In the genomic region with DNA sequence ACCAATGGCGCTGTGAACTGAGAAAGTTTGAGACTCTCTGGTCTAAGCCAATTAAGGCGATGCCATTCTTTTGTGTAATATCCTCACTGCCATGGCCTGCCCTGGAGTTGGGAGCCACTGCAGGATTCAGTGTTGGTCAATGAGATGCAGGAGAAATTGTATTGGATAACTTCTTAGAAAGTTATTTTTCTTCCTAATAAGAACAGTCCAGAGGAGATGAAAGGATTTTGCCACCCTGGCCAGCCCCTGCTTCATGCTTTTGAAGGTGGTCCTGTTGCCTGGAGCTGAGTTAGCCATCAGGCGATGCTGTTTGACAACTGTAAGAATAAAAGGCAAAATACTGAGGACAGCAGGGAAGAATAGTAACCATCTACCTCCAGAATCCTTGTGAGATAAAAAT, we compare ENCODE assay signal across 20 cellular contexts. TPM values are rescaled to one million over a fixed set of nuclear protein-coding genes. Genes with fewer than 3 reads are reported as not detected.
DNase-seq lines count a peak whose midpoint lies in the region; ATAC-seq and TF ChIP-seq lines count a peak whose summit lies in the region.
"Had no signal": no experiment of that assay in that cellular context is flagged by ENCODE, and none has a peak within 500 bp of the region (broad histone marks: within the 10 kb centered on the region; RNA-seq: fewer than 3 reads in every experiment).

No MANE protein-coding gene starts in this region.

- ATAC-seq in Right ventricle myocardium inferior (no peak), heart left ventricle (no peak)
- ATAC-seq in stimulated activated naive CD8-positive, alpha-beta T cell treated with anti-CD3 and anti-CD28 coated beads, Interleukin-15, Interleukin-2, amounts not matched to agents 100 U/mL and 50 U/mL, for 24 hours = no peak
- ATAC-seq: CD8-positive, alpha-beta T cell had no signal

- no peak for TF ChIP-seq CTCF in heart left ventricle (IDR thresholded peaks at IDR 0.05)

- H3K9me3 ChIP-seq in heart left ventricle = no peaks in the 10 kb centered on the region
- H3K9me3 ChIP-seq: BLaER1 treated with 17β-estradiol and CSF1 and Interleukin-3, amounts not matched to agents 10 nM and 100 nM; Caco-2 had no signal

- no peaks in the 10 kb centered on the region for H3K4me1 ChIP-seq in heart left ventricle
- H3K4me1 ChIP-seq: BLaER1 treated with 17β-estradiol and CSF1 and Interleukin-3, amounts not matched to agents 10 nM and 100 nM; Caco-2 had no signal

- intact Hi-C loops in Right ventricle myocardium inferior (cut with DNase I) = no loop called here
- intact Hi-C loops in heart left ventricle (cut with DNase I) = no loop called here

- H3K27ac ChIP-seq in heart left ventricle = no peak overlapping the region
- H3K27ac ChIP-seq: BLaER1 treated with 17β-estradiol and CSF1 and Interleukin-3, amounts not matched to agents 10 nM and 100 nM; C4-2B had no signal

- no peak for TF ChIP-seq POLR2A in heart left ventricle (IDR thresholded peaks at IDR 0.05)

- no peaks in the 10 kb centered on the region for H3K36me3 ChIP-seq in heart left ventricle
- H3K36me3 ChIP-seq: BLaER1 treated with 17β-estradiol and CSF1 and Interleukin-3, amounts not matched to agents 10 nM and 100 nM had no signal

- DNase-seq in Right ventricle myocardium inferior (ENCODE audit: missing footprints) (peak; percentile 57), heart left ventricle (no peak), globus pallidus (ENCODE audit: low spot score) (peak; percentile 12), midbrain (lab: John Stamatoyannopoulos, UW) (peak; percentile 0), middle frontal gyrus (ENCODE audit: extremely low spot score, low spot score) (no peak)
- no peak for DNase-seq in stimulated activated naive CD8-positive, alpha-beta T cell treated with anti-CD3 and anti-CD28 coated beads, Interleukin-15, Interleukin-2, amounts not matched to agents 100 U/mL and 50 U/mL, for 24 hours
- DNase-seq: 8988T; ACHN; Caco-2; Calu3; CD4-positive, alpha-beta T cell; CD8-positive, alpha-beta T cell; DMS79 treated with DMSO at 0.1 percent for 48 hours; GF-D8 had no signal

- WGBS in heart left ventricle, 4 donors = 83 to 91% (median 89%) methylated on average over 3 of the region's 3 CpGs

- no peak overlapping the region for H3K4me3 ChIP-seq in heart left ventricle
- H3K4me3 ChIP-seq: BLaER1 treated with 17β-estradiol and CSF1 and Interleukin-3, amounts not matched to agents 10 nM and 100 nM had no signal

- no peaks in the 10 kb centered on the region for H3K27me3 ChIP-seq in heart left ventricle
- H3K27me3 ChIP-seq: BLaER1 treated with 17β-estradiol and CSF1 and Interleukin-3, amounts not matched to agents 10 nM and 100 nM had no signal

RNA-seq across cellular contexts. Expression of a gene that starts 35.5 kb away (rescaled TPM):
- total RNA-seq in Right ventricle myocardium inferior (not detected), heart left ventricle (not detected)
- polyA plus RNA-seq in heart left ventricle = not detected
- total RNA-seq: A673; B cell; Caco-2; Calu3; CD4-positive, alpha-beta T cell; CD8-positive, alpha-beta T cell had no signal
- polyA plus RNA-seq: AG04450, BJ had no signal

Comparison
In these comparisons a context has a peak if more than half of its experiments do, and no peak if none do; other contexts are left out.
1. DNase-seq: peak in Right ventricle myocardium inferior (single experiment), globus pallidus (single experiment) and midbrain (single experiment); none in heart left ventricle (0 of 5), stimulated activated naive CD8-positive, alpha-beta T cell treated with anti-CD3 and anti-CD28 coated beads, Interleukin-15, Interleukin-2, amounts not matched to agents 100 U/mL and 50 U/mL, for 24 hours (single experiment) and middle frontal gyrus (single experiment).